In the genomic region with DNA sequence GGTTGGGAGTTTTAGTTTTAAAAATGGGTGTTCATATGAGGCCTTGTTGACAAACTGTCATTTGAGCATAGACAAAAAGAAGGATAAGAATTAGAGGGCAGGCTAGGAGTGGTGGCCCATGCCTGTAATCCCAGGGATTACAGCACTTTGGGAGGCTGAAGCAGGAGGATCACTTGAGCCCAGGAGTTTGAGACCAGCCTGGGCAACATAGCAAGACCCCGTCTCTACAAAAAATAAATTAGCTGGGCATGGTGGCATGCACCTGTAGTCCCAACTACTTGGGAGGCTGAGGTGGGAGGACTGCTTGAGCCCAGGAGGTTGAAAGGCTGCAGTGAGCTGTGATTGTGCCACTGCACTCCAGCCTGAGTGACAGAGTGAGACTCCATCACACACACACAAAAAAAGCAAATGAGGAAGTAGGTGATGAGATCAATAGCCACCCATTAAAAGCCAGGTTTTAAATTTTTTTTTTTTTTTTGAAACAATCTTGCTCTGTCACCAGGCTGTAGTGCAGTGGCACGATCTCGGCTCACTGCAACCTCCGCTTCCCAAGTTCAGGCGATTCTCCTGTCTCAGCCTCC, we compare ENCODE assay signal across 1 cellular context.
TF ChIP-seq lines count a peak whose summit lies in the region.

No MANE protein-coding gene starts in this region.

TF ChIP-seq in GM12878, 131 proteins besides CTCF, POLR2A, EP300 and RAD21:
- TF ChIP-seq, protein P1, sequence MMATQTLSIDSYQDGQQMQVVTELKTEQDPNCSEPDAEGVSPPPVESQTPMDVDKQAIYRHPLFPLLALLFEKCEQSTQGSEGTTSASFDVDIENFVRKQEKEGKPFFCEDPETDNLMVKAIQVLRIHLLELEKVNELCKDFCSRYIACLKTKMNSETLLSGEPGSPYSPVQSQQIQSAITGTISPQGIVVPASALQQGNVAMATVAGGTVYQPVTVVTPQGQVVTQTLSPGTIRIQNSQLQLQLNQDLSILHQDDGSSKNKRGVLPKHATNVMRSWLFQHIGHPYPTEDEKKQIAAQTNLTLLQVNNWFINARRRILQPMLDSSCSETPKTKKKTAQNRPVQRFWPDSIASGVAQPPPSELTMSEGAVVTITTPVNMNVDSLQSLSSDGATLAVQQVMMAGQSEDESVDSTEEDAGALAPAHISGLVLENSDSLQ (IDR thresholded peaks at IDR 0.05): peak; percentile 85
- TF ChIP-seq SPI1 (IDR thresholded peaks at IDR 0.05; ENCODE audit: borderline replicate concordance, insufficient read depth, low read depth, low read length): peak; percentile 47; the same call in 1 of the 2 replicates
